In genomic region chr1:111920221-111921024, GRCh38 we compare ENCODE assay signal across 9 cellular contexts.
DNase-seq lines count a peak whose midpoint lies in the region; ATAC-seq and TF ChIP-seq lines count a peak whose summit lies in the region.
"Had no signal": no experiment of that assay in that cellular context is flagged by ENCODE, and none has a peak within 500 bp of the region (broad histone marks: within the 10 kb centered on the region; RNA-seq: fewer than 3 reads in every experiment).

No MANE protein-coding gene starts in this region.

- H3K27me3 Mint-ChIP-seq in activated CD4-positive, alpha-beta T cell treated with anti-CD3 and anti-CD28 coated beads, Interleukin-2, amount 10 ng/mL, durations not matched to agents 7 days and 5 days = peaks cover 24% of the 10 kb centered on the region

- CTCF ChIA-PET in activated CD4-positive, alpha-beta T cell treated with anti-CD3 and anti-CD28 coated beads, Interleukin-2, amount 10 ng/mL, durations not matched to agents 7 days and 5 days (lab: Charles Lee) = no interaction called here

- H3K9me3 Mint-ChIP-seq in activated CD4-positive, alpha-beta T cell treated with anti-CD3 and anti-CD28 coated beads, Interleukin-2, amount 10 ng/mL, durations not matched to agents 7 days and 5 days = no peaks in the 10 kb centered on the region

- no peaks in the 10 kb centered on the region for H3K36me3 Mint-ChIP-seq in activated CD4-positive, alpha-beta T cell treated with anti-CD3 and anti-CD28 coated beads, Interleukin-2, amount 10 ng/mL, durations not matched to agents 7 days and 5 days (ENCODE audit: low read depth)

- DNase-seq in EH (ENCODE audit: low read depth) (peak; percentile 73), NCI-H446 (lab: John Stamatoyannopoulos, UW) (peak; percentile 95), fibroblast of peridontal ligament (ENCODE audit: extremely low read depth) (peak; percentile 63), psoas muscle (peak in 1 of 2 donors; percentile 53), GDM1 (lab: John Stamatoyannopoulos, UW) (no peak), SK-N-DZ (ENCODE audit: low spot score) (no peak), UCSD-AML1 (lab: John Stamatoyannopoulos, UW; ENCODE audit: unreplicated experiment) (no peak)
- DNase-seq in activated CD4-positive, alpha-beta T cell treated with anti-CD3 and anti-CD28 coated beads, Interleukin-2, amount 10 ng/mL, durations not matched to agents 7 days and 5 days = no peak
- DNase-seq: NCI-H1048 had no signal

- no peaks in the 10 kb centered on the region for H3K27me3 ChIP-seq in psoas muscle (ENCODE audit: insufficient read depth in 3 of 3, low read length in 2 of 3)

- no peaks in the 10 kb centered on the region for H3K36me3 ChIP-seq in psoas muscle (ENCODE audit: insufficient read depth in 1 of 2, low read depth in 1 of 2)

- H3K4me3 Mint-ChIP-seq in activated CD4-positive, alpha-beta T cell treated with anti-CD3 and anti-CD28 coated beads, Interleukin-2, amount 10 ng/mL, durations not matched to agents 7 days and 5 days = no peak overlapping the region

- POLR2A ChIA-PET in activated CD4-positive, alpha-beta T cell treated with anti-CD3 and anti-CD28 coated beads, Interleukin-2, amount 10 ng/mL, durations not matched to agents 7 days and 5 days (lab: Charles Lee) = no interaction called here

- no peak for TF ChIP-seq CTCF in psoas muscle (IDR thresholded peaks at IDR 0.05)

- intact Hi-C loops in psoas muscle (cut with DNase I) = no loop called here

- peak; percentile 88 to 97 (median 92) for ATAC-seq in psoas muscle

- H3K4me3 ChIP-seq in psoas muscle = peak overlapping the region; percentile 23

- peak overlapping the region; percentile 76 for H3K27ac ChIP-seq in psoas muscle

- no peaks in the 10 kb centered on the region for H3K4me1 Mint-ChIP-seq in activated CD4-positive, alpha-beta T cell treated with anti-CD3 and anti-CD28 coated beads, Interleukin-2, amount 10 ng/mL, durations not matched to agents 7 days and 5 days

- peaks cover 16% of the 10 kb centered on the region for H3K4me1 ChIP-seq in psoas muscle

- H3K27ac Mint-ChIP-seq in activated CD4-positive, alpha-beta T cell treated with anti-CD3 and anti-CD28 coated beads, Interleukin-2, amount 10 ng/mL, durations not matched to agents 7 days and 5 days = no peak overlapping the region

- WGBS in psoas muscle, 3 donors = 13 to 33% (median 20%) methylated on average over 11 of the region's 11 CpGs

- H3K9me3 ChIP-seq in psoas muscle = no peaks in the 10 kb centered on the region

Comparison
In these comparisons a context has a peak if more than half of its experiments do, and no peak if none do; other contexts are left out.
1. DNase-seq: peak in EH (single experiment), NCI-H446 (2 of 2) and fibroblast of peridontal ligament (single experiment); none in activated CD4-positive, alpha-beta T cell treated with anti-CD3 and anti-CD28 coated beads, Interleukin-2, amount 10 ng/mL, durations not matched to agents 7 days and 5 days (single experiment), GDM1 (single experiment), SK-N-DZ (single experiment) and UCSD-AML1 (single experiment).